In the genomic region with DNA sequence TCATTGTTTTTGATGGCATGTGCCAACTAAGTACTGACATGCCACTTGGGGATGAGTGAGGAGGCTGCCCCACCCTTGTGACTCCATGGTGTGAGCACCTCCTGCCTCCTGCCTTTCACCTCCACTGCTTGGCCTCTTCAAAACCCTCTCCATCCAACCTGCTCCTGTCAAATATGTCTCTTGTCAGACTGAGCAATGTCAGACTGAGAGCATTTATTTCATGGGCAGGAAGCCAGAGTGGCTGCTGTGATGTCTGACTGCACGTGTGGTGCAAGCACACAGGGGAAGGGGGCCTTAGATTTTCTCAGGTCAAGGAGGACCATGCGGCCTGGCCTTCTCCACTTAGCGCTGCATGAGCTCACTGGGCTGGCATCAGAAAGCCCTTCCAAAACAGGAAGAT, we compare ENCODE assay signal across 15 cellular contexts.
DNase-seq lines count a peak whose midpoint lies in the region; TF ChIP-seq lines count a peak whose summit lies in the region.
"Had no signal": no experiment of that assay in that cellular context is flagged by ENCODE, and none has a peak within 500 bp of the region (broad histone marks: within the 10 kb centered on the region; RNA-seq: fewer than 3 reads in every experiment).

No MANE protein-coding gene starts in this region.

- H3K4me3 ChIP-seq in SJSA1, result no peak overlapping the region
- H3K4me3 ChIP-seq in mesodermal cell (ENCODE audit: extremely low read depth, insufficient read depth, low read length, poor library complexity, severe bottlenecking), result no peak overlapping the region
- H3K4me3 ChIP-seq in thyroid gland (replicated peaks in 1 of 3), result no peak overlapping the region
- H3K4me3 ChIP-seq in Peyer's patch, result no peak overlapping the region
- H3K4me3 ChIP-seq: adrenal gland; BLaER1 treated with 17β-estradiol and CSF1 and Interleukin-3, amounts not matched to agents 10 nM and 100 nM; mucosa of descending colon had no signal

- H3K27ac Mint-ChIP-seq in endothelial cell (ENCODE audit: unreplicated experiment), result peak overlapping the region; percentile 80
- H3K27ac Mint-ChIP-seq: activated CD4-positive, alpha-beta memory T cell treated with anti-CD3 and anti-CD28 coated beads, Interleukin-2, amount 10 ng/mL, durations not matched to agents 7 days and 5 days had no signal

- DNase-seq in SJSA1 (ENCODE audit: low read depth in 1 of 2, low spot score in 2 of 2) (no peak), endothelial cell (ENCODE audit: low spot score) (no peak), thyroid gland (peak; percentile 36 to 38), COR-L47 (lab: John Stamatoyannopoulos, UW) (no peak), NCI-H526 treated with DMSO at 0.1 percent for 48 hours (lab: John Stamatoyannopoulos, UW) (no peak), Peyer's patch (no peak)
- DNase-seq: activated CD4-positive, alpha-beta memory T cell treated with anti-CD3 and anti-CD28 coated beads, Interleukin-2, amount 10 ng/mL, durations not matched to agents 7 days and 5 days; Karpas-422; kidney; NCI-H1436 treated with DMSO at 0.1 percent for 48 hours; NCI-H446 had no signal

- peaks cover 7% of the 10 kb centered on the region for H3K36me3 Mint-ChIP-seq in endothelial cell (ENCODE audit: low read depth, unreplicated experiment)

- H3K4me1 Mint-ChIP-seq in endothelial cell (ENCODE audit: unreplicated experiment), result peaks cover 22% of the 10 kb centered on the region
- H3K4me1 Mint-ChIP-seq: activated CD4-positive, alpha-beta memory T cell treated with anti-CD3 and anti-CD28 coated beads, Interleukin-2, amount 10 ng/mL, durations not matched to agents 7 days and 5 days had no signal

- no peak for TF ChIP-seq CTCF in endothelial cell (IDR thresholded peaks at IDR 0.05; ENCODE audit: unreplicated experiment)
- TF ChIP-seq CTCF in thyroid gland (IDR thresholded peaks at IDR 0.05), result no peak
- no peak for TF ChIP-seq CTCF in Peyer's patch (IDR thresholded peaks at IDR 0.05)

- peaks cover 4% of the 10 kb centered on the region; the same call in 1 of the 2 replicates for H3K36me3 ChIP-seq in SJSA1
- H3K36me3 ChIP-seq in mesodermal cell (ENCODE audit: control insufficient read depth, insufficient read depth, low read length), result no peaks in the 10 kb centered on the region
- no peaks in the 10 kb centered on the region for H3K36me3 ChIP-seq in thyroid gland
- no peaks in the 10 kb centered on the region for H3K36me3 ChIP-seq in Peyer's patch
- H3K36me3 ChIP-seq: adrenal gland; BLaER1 treated with 17β-estradiol and CSF1 and Interleukin-3, amounts not matched to agents 10 nM and 100 nM had no signal

- H3K4me3 Mint-ChIP-seq in endothelial cell (ENCODE audit: unreplicated experiment), result no peak overlapping the region
- H3K4me3 Mint-ChIP-seq: activated CD4-positive, alpha-beta memory T cell treated with anti-CD3 and anti-CD28 coated beads, Interleukin-2, amount 10 ng/mL, durations not matched to agents 7 days and 5 days had no signal

- H3K27ac ChIP-seq in SJSA1 (peak overlapping the region; percentile 60; the same call in 1 of the 2 replicates), mesodermal cell (ENCODE audit: low read depth, low read length, severe bottlenecking) (peak overlapping the region; percentile 25), thyroid gland (peak overlapping the region in 2 of 3 donors; percentile 27 to 59), Peyer's patch (no peak overlapping the region)
- H3K27ac ChIP-seq: adrenal gland; BLaER1 treated with 17β-estradiol and CSF1 and Interleukin-3, amounts not matched to agents 10 nM and 100 nM had no signal

- H3K9me3 Mint-ChIP-seq in endothelial cell (ENCODE audit: unreplicated experiment), result no peaks in the 10 kb centered on the region
- H3K9me3 Mint-ChIP-seq: activated CD4-positive, alpha-beta memory T cell treated with anti-CD3 and anti-CD28 coated beads, Interleukin-2, amount 10 ng/mL, durations not matched to agents 7 days and 5 days had no signal

- H3K4me1 ChIP-seq in SJSA1 (replicated peaks), result peaks cover 66% of the 10 kb centered on the region
- peaks cover 26% of the 10 kb centered on the region for H3K4me1 ChIP-seq in mesodermal cell (ENCODE audit: control insufficient read depth, insufficient read depth, low read length, poor library complexity, severe bottlenecking)
- H3K4me1 ChIP-seq in thyroid gland, result peaks cover 33 to 45% of the 10 kb centered on the region in 2 donors
- peaks cover 0 to 22% (median 0%) of the 10 kb centered on the region in 4 donors for H3K4me1 ChIP-seq in Peyer's patch

- WGBS in mesodermal cell (ENCODE audit: insufficient coverage in 2 of 2), 2 experiments, result 80 to 100% methylated on average over 2 to 3 of the region's 3 CpGs
- 36 to 43% methylated on average over 3 of the region's 3 CpGs for WGBS in thyroid gland, 2 donors

- intact Hi-C loops in thyroid gland (cut with DNase I), result no loop called here

- no peak for TF ChIP-seq POLR2A in thyroid gland (IDR thresholded peaks at IDR 0.05)
- TF ChIP-seq POLR2A in Peyer's patch (IDR thresholded peaks at IDR 0.05), result no peak

- H3K27me3 ChIP-seq in SJSA1 (replicated peaks) (no peaks in the 10 kb centered on the region), thyroid gland (no peaks in the 10 kb centered on the region), Peyer's patch (no peaks in the 10 kb centered on the region)
- H3K27me3 ChIP-seq: adrenal gland; BLaER1 treated with 17β-estradiol and CSF1 and Interleukin-3, amounts not matched to agents 10 nM and 100 nM had no signal

- H3K9me3 ChIP-seq in SJSA1 (replicated peaks) (no peaks in the 10 kb centered on the region), mesodermal cell (ENCODE audit: control insufficient read depth, low read length) (no peaks in the 10 kb centered on the region), thyroid gland (no peaks in the 10 kb centered on the region), Peyer's patch (no peaks in the 10 kb centered on the region)
- H3K9me3 ChIP-seq: adrenal gland; BLaER1 treated with 17β-estradiol and CSF1 and Interleukin-3, amounts not matched to agents 10 nM and 100 nM; mucosa of descending colon had no signal

- peaks cover 2% of the 10 kb centered on the region for H3K27me3 Mint-ChIP-seq in endothelial cell (ENCODE audit: unreplicated experiment)

Comparison
In these comparisons a context has a peak if more than half of its experiments do, and no peak if none do; other contexts are left out.
1. DNase-seq: peak in thyroid gland (2 of 2); none in SJSA1 (0 of 2), endothelial cell (single experiment), COR-L47 (single experiment), NCI-H526 treated with DMSO at 0.1 percent for 48 hours (single experiment) and Peyer's patch (0 of 3).
2. H3K27ac ChIP-seq: peak in SJSA1 (single experiment), mesodermal cell (single experiment) and thyroid gland (2 of 3); none in Peyer's patch (0 of 4).